Comparison of ENCODE assay signal across 23 cellular contexts in genomic region chr11:102683277-102683676, GRCh38. TPM values are rescaled to one million over a fixed set of nuclear protein-coding genes. Genes with fewer than 3 reads are reported as not detected.
DNase-seq lines count a peak whose midpoint lies in the region; ATAC-seq and TF ChIP-seq lines count a peak whose summit lies in the region.
"Had no signal": no experiment of that assay in that cellular context is flagged by ENCODE, and none has a peak within 500 bp of the region (broad histone marks: within the 10 kb centered on the region; RNA-seq: fewer than 3 reads in every experiment).

No MANE protein-coding gene starts in this region.

- CTCF ChIA-PET in Caco-2 (lab: Charles Lee), result interaction anchor here (0.6 to 1.2 kb wide), 2 partner anchors 9 to 17 kb away, joined by 3 to 4 read pairs; no protein-coding TSS in a partner anchor
- CTCF ChIA-PET in HCT116 (lab: Charles Lee), result interaction anchor here (1.2 to 1.3 kb wide), 3 partner anchors 17 to 258 kb away, joined by 3 read pairs; no protein-coding TSS in a partner anchor
- CTCF ChIA-PET in CD4-positive, alpha-beta T cell (lab: Charles Lee), result no interaction called here

- no peak overlapping the region for H2AFZ ChIP-seq in HCT116 (ENCODE audit: low read depth, low read length, poor library complexity, severe bottlenecking)

- TF ChIP-seq POLR2A in HCT116 (IDR thresholded peaks at IDR 0.05; ENCODE audit: borderline replicate concordance, extremely low read depth, insufficient read depth, insufficient read length), result no peak

- H3K27me3 ChIP-seq in Caco-2 (replicated peaks; ENCODE audit: control insufficient read depth, insufficient read depth, low read length) (peaks cover 2% of the 10 kb centered on the region), HCT116 (ENCODE audit: insufficient read depth, low read length) (no peaks in the 10 kb centered on the region), foreskin keratinocyte (no peaks in the 10 kb centered on the region)
- H3K27me3 ChIP-seq in CD4-positive, alpha-beta T cell (ENCODE audit: control insufficient read depth, insufficient read depth, low read length), result peaks cover 4% of the 10 kb centered on the region
- H3K27me3 ChIP-seq: esophagus squamous epithelium had no signal

- POLR2A ChIA-PET in Caco-2 (lab: Charles Lee), result no interaction called here
- POLR2A ChIA-PET in HCT116 (lab: Charles Lee), result no interaction called here
- POLR2A ChIA-PET in CD4-positive, alpha-beta T cell (lab: Charles Lee), result no interaction called here

- no peaks in the 10 kb centered on the region for H3K4me1 Mint-ChIP-seq in Caco-2 (ENCODE audit: low read depth, unreplicated experiment)
- H3K4me1 Mint-ChIP-seq in CD4-positive, alpha-beta T cell (ENCODE audit: low read depth), result no peaks in the 10 kb centered on the region
- H3K4me1 Mint-ChIP-seq: T-helper 17 cell had no signal

- H3K36me3 Mint-ChIP-seq in Caco-2 (ENCODE audit: insufficient read depth, unreplicated experiment), result no peaks in the 10 kb centered on the region
- no peaks in the 10 kb centered on the region for H3K36me3 Mint-ChIP-seq in CD4-positive, alpha-beta T cell (ENCODE audit: low read depth)

- H3K79me2 ChIP-seq in HCT116 (ENCODE audit: insufficient read depth, low read length), result no peaks in the 10 kb centered on the region

- H3K4me1 ChIP-seq in Caco-2 (no peaks in the 10 kb centered on the region), HCT116 (ENCODE audit: control insufficient read depth in 1 of 2, insufficient read depth in 2 of 2, low read length in 2 of 2) (no peaks in the 10 kb centered on the region), foreskin keratinocyte (peaks cover 19% of the 10 kb centered on the region)
- H3K4me1 ChIP-seq: heart right ventricle had no signal

- H3K36me3 ChIP-seq in Caco-2 (ENCODE audit: control insufficient read depth, insufficient read depth, low read length) (no peaks in the 10 kb centered on the region), HCT116 (ENCODE audit: control insufficient read depth in 1 of 2, insufficient read depth in 2 of 2, low read length in 2 of 2) (no peaks in the 10 kb centered on the region)
- H3K36me3 ChIP-seq: esophagus squamous epithelium, heart right ventricle had no signal

- H3K9me3 ChIP-seq in Caco-2, result no peaks in the 10 kb centered on the region
- H3K9me3 ChIP-seq in HCT116 (ENCODE audit: control insufficient read depth in 1 of 2, insufficient read depth in 1 of 2, low read depth in 1 of 2, low read length in 2 of 2), result no peaks in the 10 kb centered on the region
- H3K9me3 ChIP-seq in CD4-positive, alpha-beta T cell (ENCODE audit: control insufficient read depth, low read length), result no peaks in the 10 kb centered on the region
- H3K9me3 ChIP-seq: esophagus squamous epithelium had no signal

- H3K4me2 ChIP-seq in HCT116 (ENCODE audit: low read length), result no peak overlapping the region

- H3K27ac ChIP-seq in HCT116 (ENCODE audit: low read depth, low read length) (no peak overlapping the region), foreskin keratinocyte (no peak overlapping the region)
- H3K27ac ChIP-seq in CD4-positive, alpha-beta T cell (ENCODE audit: low read depth, low read length), result no peak overlapping the region
- H3K27ac ChIP-seq: dorsolateral prefrontal cortex, esophagus squamous epithelium, heart right ventricle had no signal

- H3K9me2 ChIP-seq in HCT116 (ENCODE audit: insufficient read depth), result no peaks in the 10 kb centered on the region

- H3K9me3 Mint-ChIP-seq in Caco-2 (ENCODE audit: unreplicated experiment), result no peaks in the 10 kb centered on the region
- H3K9me3 Mint-ChIP-seq in CD4-positive, alpha-beta T cell, result no peaks in the 10 kb centered on the region
- H3K9me3 Mint-ChIP-seq: activated T-helper 2 cell treated with anti-CD3 and anti-CD28 coated beads, Interferon-gamma antibody, Interleukin-2, Interleukin-4, amounts not matched to agents 10 μg/mL and 5 μg/mL and 100 μg/mL, durations not matched to agents 14 hours and 24 hours and 36 hours had no signal

- RAD21 ChIA-PET in HCT116 (lab: Charles Lee; ENCODE audit: low non-redundant PET in 1 of 2, low total read pairs in 2 of 2, uncharacterized antibody in 2 of 2, unreplicated experiment in 2 of 2), result no interaction called here

- no peak overlapping the region for H3K4me3 Mint-ChIP-seq in Caco-2 (ENCODE audit: unreplicated experiment)
- no peak overlapping the region for H3K4me3 Mint-ChIP-seq in CD4-positive, alpha-beta T cell
- H3K4me3 Mint-ChIP-seq: naive B cell, T-helper 17 cell had no signal

- H3K4me3 ChIP-seq in Caco-2 (ENCODE audit: low read depth, low read length) (no peak overlapping the region), HCT116 (replicated peaks in 1 of 2; ENCODE audit: low read depth in 1 of 2, low read length in 2 of 2) (no peak overlapping the region)
- H3K4me3 ChIP-seq: dorsolateral prefrontal cortex, esophagus squamous epithelium, heart right ventricle, skin epidermis had no signal

- no peak overlapping the region for H3K27ac Mint-ChIP-seq in Caco-2 (ENCODE audit: unreplicated experiment)
- H3K27ac Mint-ChIP-seq in CD4-positive, alpha-beta T cell, result no peak overlapping the region
- H3K27ac Mint-ChIP-seq: activated T-helper 2 cell treated with anti-CD3 and anti-CD28 coated beads, Interferon-gamma antibody, Interleukin-2, Interleukin-4, amounts not matched to agents 10 μg/mL and 5 μg/mL and 100 μg/mL, durations not matched to agents 14 hours and 24 hours and 36 hours; naive B cell; T-helper 17 cell had no signal

- peak; percentile 56 for TF ChIP-seq RAD21 in HCT116 (IDR thresholded peaks at IDR 0.05; ENCODE audit: low read depth)

- TF ChIP-seq CTCF in Caco-2 (IDR thresholded peaks at IDR 0.05; ENCODE audit: insufficient read depth in 1 of 2, low read depth in 1 of 2, low read length in 1 of 2, severe bottlenecking in 1 of 2, unreplicated experiment in 1 of 2), result peak; percentile 40 to 53
- TF ChIP-seq CTCF in HCT116 (IDR thresholded peaks at IDR 0.05 in 2 of 3, conservative IDR thresholded peaks at IDR 0.05 in 1 of 3; ENCODE audit: borderline replicate concordance in 1 of 3, insufficient read depth in 1 of 3, low read depth in 2 of 3, low read length in 2 of 3), result peak; percentile 16 to 47 (median 41); a peak in 4 of 6 replicates
- TF ChIP-seq CTCF in foreskin keratinocyte (conservative IDR thresholded peaks at IDR 0.05), result peak; percentile 61
- no peak for TF ChIP-seq CTCF in CD4-positive, alpha-beta T cell (IDR thresholded peaks at IDR 0.05)

- BruUV-seq in Caco-2 (replicated peaks; lab: Mats Ljungman, UMichigan) (no TSS peak), HCT116 (replicated peaks; lab: Mats Ljungman, UMichigan) (no TSS peak)

- peak; percentile 94 for ATAC-seq in HCT116
- peak; percentile 24 for ATAC-seq in foreskin keratinocyte
- no peak for ATAC-seq in CD4-positive, alpha-beta T cell (ENCODE audit: poor library complexity)
- ATAC-seq in HG03457 (IDR thresholded peaks at IDR 0.05; ENCODE audit: unreplicated experiment), result no peak
- ATAC-seq in GM19324 (IDR thresholded peaks at IDR 0.05; ENCODE audit: low FRiP score, unreplicated experiment), result no peak
- no peak for ATAC-seq in HG02623 (IDR thresholded peaks at IDR 0.05; ENCODE audit: unreplicated experiment)
- ATAC-seq: heart right ventricle, T-helper 17 cell had no signal

- H4K20me1 ChIP-seq in HCT116 (ENCODE audit: insufficient read depth), result no peaks in the 10 kb centered on the region

- intact Hi-C loops in Caco-2 (cut with micrococcal nuclease; ENCODE audit: unreplicated experiment), result loop anchor here (1.0 kb wide), 3 partner anchors 97 to 372 kb away; partner anchors contain the start of gene MMP10
- intact Hi-C loops in HCT116 (cut with micrococcal nuclease), result no loop called here
- intact Hi-C loops in CD4-positive, alpha-beta T cell (cut with DNase I, micrococcal nuclease), result no loop called here

- H3K9ac ChIP-seq in HCT116 (ENCODE audit: low read length), result no peak overlapping the region

- H3K27me3 Mint-ChIP-seq in Caco-2 (ENCODE audit: insufficient read depth, unreplicated experiment), result peaks cover 10% of the 10 kb centered on the region
- H3K27me3 Mint-ChIP-seq in CD4-positive, alpha-beta T cell, result peaks cover 44% of the 10 kb centered on the region

- DNase-seq in Caco-2, result peak; percentile 47 to 63
- DNase-seq in HCT116 (ENCODE audit: low read depth, low spot score), result peak; percentile 15
- DNase-seq in SW480 (ENCODE audit: low spot score), result peak; percentile 11
- DNase-seq in foreskin keratinocyte, result peak in 1 of 2 donors; percentile 15
- DNase-seq in CD4-positive, alpha-beta T cell, result no peak
- DNase-seq: dorsolateral prefrontal cortex; EL; esophagus squamous epithelium; heart right ventricle; IMR-90; MM.1S; naive B cell; NCI-H187 treated with DMSO at 0.1 percent for 48 hours; SHP77; stimulated activated CD4-positive, alpha-beta T cell treated with anti-CD3 and anti-CD28 coated beads, Interleukin-2, amount 100 ng/mL, for 48 hours; T-helper 17 cell had no signal

TF ChIP-seq in HCT116, 20 proteins besides CTCF, POLR2A, EP300 and RAD21 (continues in another document):
- TF ChIP-seq TCF7L2 (IDR thresholded peaks at IDR 0.05; ENCODE audit: borderline replicate concordance, extremely low read depth, insufficient read depth, insufficient read length), result no peak
- TF ChIP-seq SP1 (IDR thresholded peaks at IDR 0.05; ENCODE audit: low read depth), result no peak
- TF ChIP-seq JUND (IDR thresholded peaks at IDR 0.05), result no peak

RNA-seq across cellular contexts. Expression of gene MMP27, which starts 22.3 kb away (rescaled TPM):
- not detected in 2 replicates for total RNA-seq in Caco-2 (2022)
- total RNA-seq in HCT116 (2021; ENCODE audit: unreplicated experiment), result not detected
- polyA plus RNA-seq in HCT116 (2012), result not detected in 2 replicates
- not detected in 2 replicates for total RNA-seq in foreskin keratinocyte
- not detected in 2 replicates for polyA plus RNA-seq in foreskin keratinocyte
- not detected for total RNA-seq in CD4-positive, alpha-beta T cell
- total RNA-seq: activated T-helper 2 cell treated with anti-CD3 and anti-CD28 coated beads, Interferon-gamma antibody, Interleukin-2, Interleukin-4, amounts not matched to agents 10 μg/mL and 5 μg/mL and 100 μg/mL, durations not matched to agents 14 hours and 24 hours and 36 hours; dorsolateral prefrontal cortex; heart right ventricle; IMR-90; lung microvascular endothelial cell; T-helper 17 cell had no signal
- polyA plus RNA-seq: heart right ventricle, IMR-90 had no signal

RNA-seq across cellular contexts. Expression of gene MMP8, which starts 41.5 kb away (rescaled TPM):
- total RNA-seq in Caco-2 (2022) (not detected in 2 replicates), HCT116 (2021; ENCODE audit: unreplicated experiment) (not detected), foreskin keratinocyte (not detected in 2 replicates)
- polyA plus RNA-seq in HCT116 (2012), result 0.03 TPM in 1 of 2 replicates, not detected in the other
- not detected in 2 replicates for polyA plus RNA-seq in foreskin keratinocyte
- total RNA-seq in CD4-positive, alpha-beta T cell, result not detected
- total RNA-seq: activated T-helper 2 cell treated with anti-CD3 and anti-CD28 coated beads, Interferon-gamma antibody, Interleukin-2, Interleukin-4, amounts not matched to agents 10 μg/mL and 5 μg/mL and 100 μg/mL, durations not matched to agents 14 hours and 24 hours and 36 hours; esophagus squamous epithelium; lung microvascular endothelial cell; T-helper 17 cell had no signal

RNA-seq across cellular contexts. Expression of gene MMP20, which starts 58.1 kb away (rescaled TPM):
- not detected in 2 replicates for total RNA-seq in Caco-2 (2022)
- total RNA-seq in HCT116 (2021; ENCODE audit: unreplicated experiment), result 0.30 TPM
- polyA plus RNA-seq in HCT116 (2012), result 0.04 TPM in 1 of 2 replicates, not detected in the other
- total RNA-seq in foreskin keratinocyte, result not detected in 2 replicates
- polyA plus RNA-seq in foreskin keratinocyte, result not detected in 2 replicates
- total RNA-seq in CD4-positive, alpha-beta T cell, result not detected
- total RNA-seq: activated T-helper 2 cell treated with anti-CD3 and anti-CD28 coated beads, Interferon-gamma antibody, Interleukin-2, Interleukin-4, amounts not matched to agents 10 μg/mL and 5 μg/mL and 100 μg/mL, durations not matched to agents 14 hours and 24 hours and 36 hours; dorsolateral prefrontal cortex; esophagus squamous epithelium; heart right ventricle; IMR-90; lung microvascular endothelial cell; subcutaneous adipose tissue; T-helper 17 cell had no signal
- polyA plus RNA-seq: heart right ventricle, IMR-90 had no signal

Comparison
In these comparisons a context has a peak if more than half of its experiments do, and no peak if none do; other contexts are left out.
1. DNase-seq: peak in Caco-2 (2 of 2), HCT116 (single experiment) and SW480 (single experiment); none in CD4-positive, alpha-beta T cell (0 of 10).
2. ATAC-seq: peak in HCT116 (single experiment) and foreskin keratinocyte (single experiment); none in CD4-positive, alpha-beta T cell (single experiment), HG03457 (single experiment), GM19324 (single experiment) and HG02623 (single experiment).